8 cellular contexts compared by ENCODE assay signal in genomic region chr7:27739301-27739913, GRCh38. TPM values are rescaled to one million over a fixed set of nuclear protein-coding genes. Genes with fewer than 3 reads are reported as not detected.
A peak's percentile ranks its signal among the peaks of the same experiment; 100 is the strongest.
DNase-seq lines count a peak whose midpoint lies in the region; ATAC-seq, FAIRE-seq and TF ChIP-seq lines count a peak whose summit lies in the region.

No MANE protein-coding gene starts in this region.

- H3K4me2 ChIP-seq in A549, result peak overlapping the region; percentile 85

- H3K4me3 ChIP-seq in A549 (peak overlapping the region; percentile 94), GM12865 (ENCODE audit: low read depth, low read length) (peak overlapping the region; percentile 97), NT2/D1 (ENCODE audit: insufficient read length, low read depth) (peak overlapping the region; percentile 98), bronchial epithelial cell (ENCODE audit: low read depth, low read length) (peak overlapping the region; percentile 59), lower leg skin (ENCODE audit: low read depth, poor library complexity, severe bottlenecking) (peak overlapping the region; percentile 28), upper lobe of right lung (peak overlapping the region; percentile 100)

- H3K9me3 ChIP-seq in A549 (no peaks in the 10 kb centered on the region), NT2/D1 (ENCODE audit: insufficient read depth, low read length) (no peaks in the 10 kb centered on the region), upper lobe of right lung (no peaks in the 10 kb centered on the region)

- no peak for TF ChIP-seq CTCF in A549 (IDR thresholded peaks at IDR 0.05)
- TF ChIP-seq CTCF in GM12865 (IDR thresholded peaks at IDR 0.05; ENCODE audit: insufficient read depth, low read depth, low read length, missing control alignments), result no peak
- TF ChIP-seq CTCF in bronchial epithelial cell (IDR thresholded peaks at IDR 0.05; ENCODE audit: insufficient read depth, low read length, severe bottlenecking), result no peak
- TF ChIP-seq CTCF in lower leg skin (IDR thresholded peaks at IDR 0.05), result no peak
- no peak for TF ChIP-seq CTCF in upper lobe of right lung (IDR thresholded peaks at IDR 0.05)

- TF ChIP-seq RAD21 in A549 (conservative IDR thresholded peaks at IDR 0.05 in 1 of 2, IDR thresholded peaks at IDR 0.05 in 1 of 2), result no peak

- TF ChIP-seq EP300 in A549 (IDR thresholded peaks at IDR 0.05), result no peak

- TF ChIP-seq POLR2A in A549 (IDR thresholded peaks at IDR 0.05; ENCODE audit: low read length) (no peak), lower leg skin (IDR thresholded peaks at IDR 0.05) (no peak)

- intact Hi-C loops in lower leg skin (cut with DNase I; ENCODE audit: low total_unique reads), result no loop called here
- intact Hi-C loops in upper lobe of right lung (cut with DNase I), result no loop called here

- peak in 1 of 2 experiments; percentile 30 for DNase-seq in A549 (ENCODE audit: low read depth in 1 of 2, low spot score in 1 of 2)
- DNase-seq in GM12865 (ENCODE audit: low read depth), result peak; percentile 1
- DNase-seq in NT2/D1 (ENCODE audit: low read depth, low spot score), result peak; percentile 13
- DNase-seq in bronchial epithelial cell (ENCODE audit: low read depth), result no peak
- DNase-seq in lower leg skin (ENCODE audit: low spot score in 2 of 2), result no peak
- DNase-seq in upper lobe of right lung, result no peak
- DNase-seq in HCEC 1CT, result no peak

- peak; percentile 70 to 76 for ATAC-seq in A549
- peak; percentile 36 for ATAC-seq in HG02852 (IDR thresholded peaks at IDR 0.05; ENCODE audit: unreplicated experiment)
- peak; percentile 50 for ATAC-seq in upper lobe of right lung

- 3% methylated on average over 17 of the region's 17 CpGs for WGBS in A549 (ENCODE audit: missing lambda C conversion rate)
- WGBS in lower leg skin, 2 donors, result 2 to 4% methylated on average over 17 of the region's 17 CpGs

- H3K36me3 ChIP-seq in NT2/D1 (ENCODE audit: insufficient read depth, insufficient read length, low read length), result no peaks in the 10 kb centered on the region
- H3K36me3 ChIP-seq in bronchial epithelial cell (ENCODE audit: control insufficient read depth, insufficient read depth, low read length), result no peaks in the 10 kb centered on the region
- no peaks in the 10 kb centered on the region for H3K36me3 ChIP-seq in upper lobe of right lung

- CTCF ChIA-PET in A549 (lab: Yijun Ruan, JAX), result interaction anchor here (0.6 to 2.7 kb wide), 8 partner anchors 10 to 544 kb away, joined by 3 to 27 read pairs (median 4); partner anchors contain the start of gene HIBADH

- FAIRE-seq in A549 (lab: Jason Lieb, UNC) (no peak), bronchial epithelial cell (lab: Jason Lieb, UNC) (no peak)

- H3K4me1 ChIP-seq in A549 (peaks cover 35% of the 10 kb centered on the region), NT2/D1 (ENCODE audit: insufficient read depth, insufficient read length) (no peaks in the 10 kb centered on the region), upper lobe of right lung (peaks cover 37% of the 10 kb centered on the region)

- no peaks in the 10 kb centered on the region for H3K27me3 ChIP-seq in NT2/D1 (ENCODE audit: insufficient read depth, insufficient read length)
- H3K27me3 ChIP-seq in bronchial epithelial cell (ENCODE audit: control insufficient read depth, insufficient read depth, low read length), result no peaks in the 10 kb centered on the region
- H3K27me3 ChIP-seq in upper lobe of right lung, result no peaks in the 10 kb centered on the region

- POLR2A ChIA-PET in A549 (lab: Yijun Ruan, JAX), result interaction anchor here (0.8 to 2.2 kb wide), 5 partner anchors 9 to 181 kb away, joined by 3 to 10 read pairs (median 6); partner anchors contain the start of gene HIBADH

- H3K9ac ChIP-seq in NT2/D1 (ENCODE audit: insufficient read length, low read depth), result peak overlapping the region; percentile 86

- peak overlapping the region; percentile 91 to 92 for H3K27ac ChIP-seq in A549
- peak overlapping the region; percentile 99 for H3K27ac ChIP-seq in upper lobe of right lung

TF ChIP-seq in A549, 52 proteins besides CTCF, POLR2A, EP300 and RAD21:
- TF ChIP-seq KDM5A (IDR thresholded peaks at IDR 0.05) (no peak), ATOH8 (CRISPR knock-in tag; IDR thresholded peaks at IDR 0.05; ENCODE audit: low read depth) (no peak), MAX (IDR thresholded peaks at IDR 0.05) (no peak), CHD2 (IDR thresholded peaks at IDR 0.05; ENCODE audit: low read length, partially characterized antibody) (no peak), CEBPB (IDR thresholded peaks at IDR 0.05) (no peak), MAZ (IDR thresholded peaks at IDR 0.05; ENCODE audit: borderline replicate concordance, low read depth, low read length) (no peak), GATA3 (IDR thresholded peaks at IDR 0.05; ENCODE audit: borderline replicate concordance) (no peak)

RNA-seq across cellular contexts. Expression of gene TAX1BP1, which starts 0.6 kb away (rescaled TPM):
- polyA plus RNA-seq in A549 (2011; rRNA removed) (180 and 249 TPM in 2 replicates), A549 (2017; fragmentation: RNase III; extraction: RNeasy Plus Mini Kit Qiagen cat#74134 plus additional on column Dnase treatment) (105 to 111 TPM (median 105 TPM) in 3 replicates)
- 39.8 and 45.1 TPM in 2 replicates for polyA plus RNA-seq in A549 (2012; cell fraction: cytosol; rRNA removed)
- 42.3 and 74.6 TPM in 2 replicates for polyA plus RNA-seq in A549 (2012; cell fraction: nucleus; rRNA removed)
- polyA minus RNA-seq in A549 (2011; rRNA and poly(A)+ RNA removed), result 127 and 210 TPM in 2 replicates
- total RNA-seq in bronchial epithelial cell (92.1 and 150 TPM in 2 replicates), lower leg skin (10 to 100 TPM; 81.4 to 98.8 (median 85.8) TPM), upper lobe of right lung (109 TPM)

Comparison
In these comparisons a context has a peak if more than half of its experiments do, and no peak if none do; other contexts are left out.
1. DNase-seq: peak in GM12865 (single experiment) and NT2/D1 (single experiment); none in bronchial epithelial cell (single experiment), lower leg skin (0 of 2), upper lobe of right lung (single experiment) and HCEC 1CT (single experiment).
2. H3K4me3 ChIP-seq: peak in every context shown above with its lines; median percentile 100 in upper lobe of right lung; 98 in NT2/D1; 97 in GM12865; 94 in A549; 59 in bronchial epithelial cell; 28 in lower leg skin.
3. Peak in every context shown above with its lines, with median percentiles within 50 percentile points of each other: ATAC-seq.